ENCODE assay signal across 8 cellular contexts in genomic region chr2:73214120-73215035, GRCh38. TPM values are rescaled to one million over a fixed set of nuclear protein-coding genes. Genes with fewer than 3 reads are reported as not detected.
DNase-seq lines count a peak whose midpoint lies in the region; ATAC-seq, FAIRE-seq and TF ChIP-seq lines count a peak whose summit lies in the region.

TSS of gene SMYD5 (plus strand) at chr2:73214245. CDS start at chr2:73214267, 22 bp downstream.

- H3K9ac ChIP-seq in keratinocyte (ENCODE audit: control insufficient read depth, extremely low read depth, insufficient read depth, low read length): peak within 1 kb of the TSS; percentile 90

- H3K9me1 ChIP-seq in keratinocyte (ENCODE audit: control insufficient read depth, extremely low read depth, insufficient read depth, low read length): peaks cover 2% of the 10 kb centered on the region

- peaks cover 0 to 5% of the 10 kb centered on the region in 2 experiments for H3K36me3 ChIP-seq in keratinocyte (ENCODE audit: control insufficient read depth in 2 of 2, extremely low read depth in 1 of 2, insufficient read depth in 2 of 2, low read length in 2 of 2)

- H4K20me1 ChIP-seq in keratinocyte (ENCODE audit: control insufficient read depth, extremely low read depth, insufficient read depth, low read length): no peaks in the 10 kb centered on the region

- peak within 1 kb of the TSS; percentile 78 for H2AFZ ChIP-seq in keratinocyte (ENCODE audit: control insufficient read depth, low read length)

- H3K27ac ChIP-seq in keratinocyte (ENCODE audit: control insufficient read depth, insufficient read depth, low read length): peak within 1 kb of the TSS; percentile 70

- peaks cover 39% of the 10 kb centered on the region for H3K79me2 ChIP-seq in keratinocyte (ENCODE audit: control insufficient read depth, insufficient read depth, low read length)

- H3K4me3 ChIP-seq in cardiac fibroblast (replicated peaks in 1 of 2; ENCODE audit: low read depth in 2 of 2, low read length in 2 of 2) (peak within 1 kb of the TSS; percentile 69 to 86), keratinocyte (ENCODE audit: control insufficient read depth in 2 of 3, extremely low read depth in 1 of 3, insufficient read depth in 2 of 3, low read depth in 1 of 3, low read length in 3 of 3) (peak within 1 kb of the TSS; percentile 86 to 88 (median 88))

- H3K36me3 Mint-ChIP-seq in WTC11: no peaks in the 10 kb centered on the region

- peak within 1 kb of the TSS; percentile 90 for H3K4me3 Mint-ChIP-seq in WTC11

- no peaks in the 10 kb centered on the region for H3K9me3 ChIP-seq in keratinocyte (ENCODE audit: control insufficient read depth, low read depth, low read length)

- H3K27me3 Mint-ChIP-seq in WTC11 (ENCODE audit: low read depth): peaks cover 12% of the 10 kb centered on the region

- dilution Hi-C loops in keratinocyte (cut with MboI; ENCODE audit: extremely low pct_ligation_motif_present, low sequenced_read_pairs): no loop called here

- CTCF ChIA-PET in WTC11 (lab: Charles Lee): interaction anchor here (1.1 to 9.8 kb wide), 7 partner anchors 11 to 321 kb away, joined by 10 to 179 read pairs (median 29); partner anchors contain the start of gene NOTO

- peak; percentile 92 for ATAC-seq in GM18867 (IDR thresholded peaks at IDR 0.05; ENCODE audit: unreplicated experiment)
- ATAC-seq in HG03097 (IDR thresholded peaks at IDR 0.05; ENCODE audit: low FRiP score, unreplicated experiment): peak; percentile 91
- peak; percentile 85 for ATAC-seq in WTC11

- TF ChIP-seq CTCF in WTC11 (IDR thresholded peaks at IDR 0.05): no peak
- no peak for TF ChIP-seq CTCF in cardiac fibroblast (IDR thresholded peaks at IDR 0.05; ENCODE audit: low read depth, low read length)
- TF ChIP-seq CTCF in keratinocyte (optimal IDR thresholded peaks at IDR 0.05 in 1 of 3, IDR thresholded peaks at IDR 0.05 in 1 of 3, conservative IDR thresholded peaks at IDR 0.05 in 1 of 3; ENCODE audit: extremely low read depth in 1 of 3, insufficient read depth in 2 of 3, low read length in 3 of 3): no peak

- DNase-seq in ACHN: peak; percentile 86
- peak; percentile 80 for DNase-seq in NCI-H226
- peak; percentile 93 for DNase-seq in WTC11 (ENCODE audit: low spot score)
- peak; percentile 87 to 92 for DNase-seq in cardiac fibroblast (ENCODE audit: low read depth in 2 of 2)
- DNase-seq in keratinocyte (ENCODE audit: low read depth, low spot score): no peak
- DNase-seq in stimulated activated CD4-positive, alpha-beta T cell treated with anti-CD3 and anti-CD28 coated beads, Interleukin-15, amount 100 ng/mL, for 1 hour (ENCODE audit: low read depth in 1 of 2, low spot score in 1 of 2): peak; percentile 84 to 90

- H3K4me1 Mint-ChIP-seq in WTC11: peaks cover 39% of the 10 kb centered on the region

- no peaks in the 10 kb centered on the region for H3K27me3 ChIP-seq in keratinocyte (ENCODE audit: control insufficient read depth, extremely low read depth, insufficient read depth, low read length)

- peak within 1 kb of the TSS; percentile 93 for H3K4me2 ChIP-seq in keratinocyte (ENCODE audit: control insufficient read depth, extremely low read depth, insufficient read depth, low read depth, low read length)

- H3K27ac Mint-ChIP-seq in WTC11: peak within 1 kb of the TSS; percentile 78

- in situ Hi-C loops in ACHN (cut with HindIII; ENCODE audit: low pct_ligation_motif_present, low pct_unique_long_range_greater_than_20kb, low sequenced_read_pairs): no loop called here

- no peaks in the 10 kb centered on the region for H3K9me3 Mint-ChIP-seq in WTC11

- no peak for FAIRE-seq in keratinocyte (lab: Jason Lieb, UNC)

- H3K4me1 ChIP-seq in keratinocyte (ENCODE audit: control insufficient read depth, extremely low read depth, insufficient read depth, low read length): peaks cover 18% of the 10 kb centered on the region

- POLR2A ChIA-PET in WTC11 (lab: Charles Lee): interaction anchor here (1.7 kb wide), 1 partner anchor 19 kb away, joined by 4 read pairs; the partner anchor contains the start of gene PRADC1

TF ChIP-seq in WTC11, 78 proteins besides CTCF, POLR2A, EP300 and RAD21 (continues in another document):
- TF ChIP-seq, protein P1, sequence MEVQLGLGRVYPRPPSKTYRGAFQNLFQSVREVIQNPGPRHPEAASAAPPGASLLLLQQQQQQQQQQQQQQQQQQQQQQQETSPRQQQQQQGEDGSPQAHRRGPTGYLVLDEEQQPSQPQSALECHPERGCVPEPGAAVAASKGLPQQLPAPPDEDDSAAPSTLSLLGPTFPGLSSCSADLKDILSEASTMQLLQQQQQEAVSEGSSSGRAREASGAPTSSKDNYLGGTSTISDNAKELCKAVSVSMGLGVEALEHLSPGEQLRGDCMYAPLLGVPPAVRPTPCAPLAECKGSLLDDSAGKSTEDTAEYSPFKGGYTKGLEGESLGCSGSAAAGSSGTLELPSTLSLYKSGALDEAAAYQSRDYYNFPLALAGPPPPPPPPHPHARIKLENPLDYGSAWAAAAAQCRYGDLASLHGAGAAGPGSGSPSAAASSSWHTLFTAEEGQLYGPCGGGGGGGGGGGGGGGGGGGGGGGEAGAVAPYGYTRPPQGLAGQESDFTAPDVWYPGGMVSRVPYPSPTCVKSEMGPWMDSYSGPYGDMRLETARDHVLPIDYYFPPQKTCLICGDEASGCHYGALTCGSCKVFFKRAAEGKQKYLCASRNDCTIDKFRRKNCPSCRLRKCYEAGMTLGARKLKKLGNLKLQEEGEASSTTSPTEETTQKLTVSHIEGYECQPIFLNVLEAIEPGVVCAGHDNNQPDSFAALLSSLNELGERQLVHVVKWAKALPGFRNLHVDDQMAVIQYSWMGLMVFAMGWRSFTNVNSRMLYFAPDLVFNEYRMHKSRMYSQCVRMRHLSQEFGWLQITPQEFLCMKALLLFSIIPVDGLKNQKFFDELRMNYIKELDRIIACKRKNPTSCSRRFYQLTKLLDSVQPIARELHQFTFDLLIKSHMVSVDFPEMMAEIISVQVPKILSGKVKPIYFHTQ (CRISPR knock-in tag; IDR thresholded peaks at IDR 0.05): no peak
- TF ChIP-seq, protein P2, sequence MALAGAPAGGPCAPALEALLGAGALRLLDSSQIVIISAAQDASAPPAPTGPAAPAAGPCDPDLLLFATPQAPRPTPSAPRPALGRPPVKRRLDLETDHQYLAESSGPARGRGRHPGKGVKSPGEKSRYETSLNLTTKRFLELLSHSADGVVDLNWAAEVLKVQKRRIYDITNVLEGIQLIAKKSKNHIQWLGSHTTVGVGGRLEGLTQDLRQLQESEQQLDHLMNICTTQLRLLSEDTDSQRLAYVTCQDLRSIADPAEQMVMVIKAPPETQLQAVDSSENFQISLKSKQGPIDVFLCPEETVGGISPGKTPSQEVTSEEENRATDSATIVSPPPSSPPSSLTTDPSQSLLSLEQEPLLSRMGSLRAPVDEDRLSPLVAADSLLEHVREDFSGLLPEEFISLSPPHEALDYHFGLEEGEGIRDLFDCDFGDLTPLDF (CRISPR knock-in tag; IDR thresholded peaks at IDR 0.05): no peak
- TF ChIP-seq JAZF1 (CRISPR knock-in tag; IDR thresholded peaks at IDR 0.05): no peak
- no peak for TF ChIP-seq ZNF263 (CRISPR knock-in tag; IDR thresholded peaks at IDR 0.05; ENCODE audit: low read depth)
- TF ChIP-seq RELA (CRISPR knock-in tag; IDR thresholded peaks at IDR 0.05; ENCODE audit: borderline replicate concordance): peak; percentile 55; the same call in 1 of the 2 replicates
- TF ChIP-seq ZNF396 (CRISPR knock-in tag; IDR thresholded peaks at IDR 0.05; ENCODE audit: borderline replicate concordance): no peak
- TF ChIP-seq FOXJ3 (CRISPR knock-in tag; IDR thresholded peaks at IDR 0.05; ENCODE audit: borderline replicate concordance): no peak
- TF ChIP-seq ATF1 (CRISPR knock-in tag; IDR thresholded peaks at IDR 0.05): peak; percentile 61; the same call in 1 of the 2 replicates
- no peak for TF ChIP-seq PRRX2 (CRISPR knock-in tag; IDR thresholded peaks at IDR 0.05)
- no peak for TF ChIP-seq ZSCAN18 (CRISPR knock-in tag; IDR thresholded peaks at IDR 0.05)
- no peak for TF ChIP-seq NFATC4 (CRISPR knock-in tag; IDR thresholded peaks at IDR 0.05)
- TF ChIP-seq GTF2I (CRISPR knock-in tag; conservative IDR thresholded peaks at IDR 0.05): no peak
- no peak for TF ChIP-seq RORB (CRISPR knock-in tag; IDR thresholded peaks at IDR 0.05)
- TF ChIP-seq, protein P3, sequence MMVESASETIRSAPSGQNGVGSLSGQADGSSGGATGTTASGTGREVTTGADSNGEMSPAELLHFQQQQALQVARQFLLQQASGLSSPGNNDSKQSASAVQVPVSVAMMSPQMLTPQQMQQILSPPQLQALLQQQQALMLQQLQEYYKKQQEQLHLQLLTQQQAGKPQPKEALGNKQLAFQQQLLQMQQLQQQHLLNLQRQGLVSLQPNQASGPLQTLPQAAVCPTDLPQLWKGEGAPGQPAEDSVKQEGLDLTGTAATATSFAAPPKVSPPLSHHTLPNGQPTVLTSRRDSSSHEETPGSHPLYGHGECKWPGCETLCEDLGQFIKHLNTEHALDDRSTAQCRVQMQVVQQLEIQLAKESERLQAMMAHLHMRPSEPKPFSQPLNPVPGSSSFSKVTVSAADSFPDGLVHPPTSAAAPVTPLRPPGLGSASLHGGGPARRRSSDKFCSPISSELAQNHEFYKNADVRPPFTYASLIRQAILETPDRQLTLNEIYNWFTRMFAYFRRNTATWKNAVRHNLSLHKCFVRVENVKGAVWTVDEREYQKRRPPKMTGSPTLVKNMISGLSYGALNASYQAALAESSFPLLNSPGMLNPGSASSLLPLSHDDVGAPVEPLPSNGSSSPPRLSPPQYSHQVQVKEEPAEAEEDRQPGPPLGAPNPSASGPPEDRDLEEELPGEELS (CRISPR knock-in tag; IDR thresholded peaks at IDR 0.05): peak; percentile 81

RNA-seq across cellular contexts. Expression of gene SMYD5, which starts in this region (rescaled TPM):
- total RNA-seq in WTC11 (2021): 46.5 to 47.9 TPM (median 46.7 TPM) in 3 replicates
- polyA plus RNA-seq in keratinocyte: 18.6 to 24.2 TPM (median 19.8 TPM) in 3 replicates
- 4.0 TPM for polyA plus RNA-seq in keratinocyte (2011; ENCODE audit: low read depth)
- polyA plus RNA-seq in keratinocyte (2011; cell fraction: cytosol; rRNA removed): 17.1 and 17.4 TPM in 2 replicates
- polyA plus RNA-seq in keratinocyte (2011; cell fraction: nucleus; rRNA removed): 34.6 and 40.0 TPM in 2 replicates
- 17.6 and 25.3 TPM in 2 replicates for polyA plus RNA-seq in keratinocyte (2012; ENCODE audit: low replicate concordance)
- 14.3 to 52.1 TPM (median 34.3 TPM) in 3 replicates for polyA minus RNA-seq in keratinocyte
- 13.4 TPM for polyA minus RNA-seq in keratinocyte (2011; cell fraction: cytosol; rRNA and poly(A)+ RNA removed)
- 11.4 and 16.9 TPM in 2 replicates for polyA minus RNA-seq in keratinocyte (2011; cell fraction: nucleus; rRNA and poly(A)+ RNA removed)
